In the genomic region with DNA sequence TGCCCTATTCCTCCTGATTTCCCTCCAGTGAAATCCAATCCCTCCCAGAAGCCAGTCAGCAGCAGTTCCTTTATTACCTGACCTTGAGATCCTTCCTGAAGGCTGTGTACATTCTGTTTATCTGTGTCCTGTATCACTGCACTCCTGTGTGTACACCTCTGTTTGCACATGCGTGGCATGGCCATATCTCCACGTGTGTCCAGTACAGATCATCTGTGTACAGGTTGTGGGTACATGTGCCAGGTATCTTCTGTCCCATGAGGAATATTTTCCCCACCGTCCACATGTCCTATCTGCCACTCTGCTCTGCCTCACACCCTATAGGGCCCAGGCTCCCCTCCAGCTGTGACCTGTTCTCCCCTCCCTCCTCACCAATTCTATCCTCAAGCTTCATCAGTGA, we compare ENCODE assay signal across 9 cellular contexts. TPM values are rescaled to one million over a fixed set of nuclear protein-coding genes. Genes with fewer than 3 reads are reported as not detected.
DNase-seq lines count a peak whose midpoint lies in the region; ATAC-seq and TF ChIP-seq lines count a peak whose summit lies in the region.
"Had no signal": no experiment of that assay in that cellular context is flagged by ENCODE, and none has a peak within 500 bp of the region (broad histone marks: within the 10 kb centered on the region; RNA-seq: fewer than 3 reads in every experiment).

No MANE protein-coding gene starts in this region.

- H2BK5ac ChIP-seq in IMR-90 (ENCODE audit: low read depth, low read length, poor library complexity, severe bottlenecking), result no peak overlapping the region

- peaks cover 79 to 87% of the 10 kb centered on the region in 2 donors for H3K4me1 Mint-ChIP-seq in natural killer cell

- H4K8ac ChIP-seq in IMR-90 (ENCODE audit: low read depth in 2 of 2, low read length in 2 of 2), result no peak overlapping the region

- TF ChIP-seq CTCF in 22Rv1 (IDR thresholded peaks at IDR 0.05) (no peak), IMR-90 (conservative IDR thresholded peaks at IDR 0.05; ENCODE audit: low read depth, low read length) (no peak), breast epithelium (IDR thresholded peaks at IDR 0.05) (no peak), natural killer cell (IDR thresholded peaks at IDR 0.05) (no peak)

- no peak for TF ChIP-seq RAD21 in IMR-90 (IDR thresholded peaks at IDR 0.05; ENCODE audit: low read length)

- no peak overlapping the region for H2BK20ac ChIP-seq in IMR-90 (ENCODE audit: low read depth, low read length)

- peaks cover 43% of the 10 kb centered on the region for H3K36me3 Mint-ChIP-seq in natural killer cell

- ATAC-seq in IMR-90 (ENCODE audit: low read depth), result no peak
- no peak for ATAC-seq in natural killer cell
- no peak for ATAC-seq in activated CD4-positive, CD25-positive, alpha-beta regulatory T cell treated with anti-CD3 and anti-CD28 coated beads, Interleukin-2, amount 50 U/mL, for 24 hours

- WGBS in IMR-90 (ENCODE audit: extremely low coverage in 2 of 2, insufficient read length in 1 of 2), 2 experiments, result 60% methylated on average over 1 of the region's 3 CpGs; no CpG with 5 or more reads in 1 of the 2 experiments

- H2AFZ ChIP-seq in IMR-90 (replicated peaks; ENCODE audit: low read length, poor library complexity), result no peak overlapping the region

- peak overlapping the region; percentile 92 for H3K4me3 Mint-ChIP-seq in natural killer cell

- H3K23ac ChIP-seq in IMR-90 (ENCODE audit: low read depth, low read length), result peak overlapping the region; percentile 39; the same call in 1 of the 2 replicates

- no peak overlapping the region for H2BK120ac ChIP-seq in IMR-90 (ENCODE audit: low read depth, low read length)

- H3K4me1 ChIP-seq in IMR-90 (ENCODE audit: control insufficient read depth, insufficient read depth, low read length) (peaks cover 9% of the 10 kb centered on the region), breast epithelium (peaks cover 4 to 24% of the 10 kb centered on the region in 2 donors)

- no peak overlapping the region for H3K4me3 ChIP-seq in IMR-90 (ENCODE audit: insufficient read depth, low read depth, low read length)
- peak overlapping the region; percentile 1 to 96 (median 6) for H3K4me3 ChIP-seq in breast epithelium

- TF ChIP-seq POLR2A in IMR-90 (IDR thresholded peaks at IDR 0.05; ENCODE audit: low read depth, low read length) (no peak), breast epithelium (IDR thresholded peaks at IDR 0.05) (no peak), erythroblast (IDR thresholded peaks at IDR 0.05; ENCODE audit: low read length) (no peak)

- CTCF ChIA-PET in IMR-90 (lab: Yijun Ruan, JAX), result no interaction called here

- peaks cover 23% of the 10 kb centered on the region for H3K9me1 ChIP-seq in IMR-90 (ENCODE audit: insufficient read depth, low read length)

- H4K5ac ChIP-seq in IMR-90 (ENCODE audit: low read depth, low read length), result no peak overlapping the region

- H2AK9ac ChIP-seq in IMR-90 (replicated peaks; ENCODE audit: low read depth, low read length, poor library complexity), result no peak overlapping the region

- no peak for DNase-seq in IMR-90
- DNase-seq in breast epithelium (ENCODE audit: low spot score in 2 of 2), result no peak
- no peak for DNase-seq in natural killer cell
- DNase-seq in erythroblast (lab: John Stamatoyannopoulos, UW), result no peak
- DNase-seq in AG20443 (ENCODE audit: low spot score), result no peak
- no peak for DNase-seq in NCI-H2107 (lab: John Stamatoyannopoulos, UW)
- DNase-seq: NCI-H1417 treated with DMSO at 0.1 percent for 48 hours had no signal

- intact Hi-C loops in IMR-90 (cut with micrococcal nuclease), result no loop called here
- intact Hi-C loops in breast epithelium (cut with DNase I; ENCODE audit: low total_unique reads), result no loop called here
- intact Hi-C loops in natural killer cell (cut with micrococcal nuclease), result loop anchor here (5.0 kb wide), 3 partner anchors 34 to 484 kb away; partner anchors contain the start of gene ZNF687

- H3K27me3 Mint-ChIP-seq in natural killer cell (ENCODE audit: low read depth in 2 of 2), result no peaks in the 10 kb centered on the region

- peaks cover 48% of the 10 kb centered on the region for H4K20me1 ChIP-seq in IMR-90 (ENCODE audit: insufficient read depth, low read length)

- no peak overlapping the region for H3K4ac ChIP-seq in IMR-90 (ENCODE audit: low read depth, low read length)

- no peak overlapping the region for H3K9ac ChIP-seq in IMR-90 (ENCODE audit: low read depth, low read length)

- H3K56ac ChIP-seq in IMR-90 (ENCODE audit: extremely low read depth, insufficient read depth, low read length), result no peak overlapping the region

- peaks cover 47% of the 10 kb centered on the region for H3K36me3 ChIP-seq in IMR-90 (ENCODE audit: control insufficient read depth, insufficient read depth, low read length)
- peaks cover 7% of the 10 kb centered on the region for H3K36me3 ChIP-seq in breast epithelium

- H3K14ac ChIP-seq in IMR-90 (replicated peaks; ENCODE audit: low read depth, low read length), result 0 out of 2 replicates have a peak overlapping the region, but pooled peaks have one; percentile 51

- no peaks in the 10 kb centered on the region for H3K9me3 Mint-ChIP-seq in natural killer cell

- H3K79me1 ChIP-seq in IMR-90 (ENCODE audit: low read depth in 1 of 2, low read length in 2 of 2), result peaks cover 28 to 77% of the 10 kb centered on the region in 2 experiments

- H3K27me3 ChIP-seq in IMR-90 (ENCODE audit: control insufficient read depth, insufficient read depth, low read length) (no peaks in the 10 kb centered on the region), breast epithelium (no peaks in the 10 kb centered on the region)

- H3K27ac ChIP-seq in 22Rv1 (peak overlapping the region; percentile 93), IMR-90 (ENCODE audit: insufficient read depth, low read length) (no peak overlapping the region; the same call in 1 of the 2 replicates), breast epithelium (peak overlapping the region; percentile 92 to 98)

- H3K18ac ChIP-seq in IMR-90 (ENCODE audit: low read depth, low read length), result no peak overlapping the region

- H4K91ac ChIP-seq in IMR-90 (ENCODE audit: insufficient read depth, low read depth, low read length), result no peak overlapping the region

- in situ Hi-C loops in IMR-90 (cut with MboI; ENCODE audit: low sequenced_read_pairs), result no loop called here

- H2AK5ac ChIP-seq in IMR-90 (ENCODE audit: low read depth, low read length), result peak overlapping the region; percentile 26; the same call in 1 of the 2 replicates

- POLR2A ChIA-PET in IMR-90 (lab: Charles Lee; ENCODE audit: unreplicated experiment), result no interaction called here

- H3K27ac Mint-ChIP-seq in natural killer cell, result peak overlapping the region; percentile 98 to 99

- H3K4me2 ChIP-seq in IMR-90 (ENCODE audit: low read depth, low read length), result peak overlapping the region; percentile 17; the same call in 1 of the 2 replicates

- no peaks in the 10 kb centered on the region for H3K9me3 ChIP-seq in IMR-90 (ENCODE audit: control insufficient read depth, insufficient read depth, low read length)
- no peaks in the 10 kb centered on the region for H3K9me3 ChIP-seq in breast epithelium

- dilution Hi-C loops in IMR-90 (cut with HindIII; ENCODE audit: low sequenced_read_pairs, unreplicated experiment), result no loop called here

- H2BK15ac ChIP-seq in IMR-90 (ENCODE audit: low read depth, low read length), result no peak overlapping the region

- no TSS peak for BruUV-seq in IMR-90 (replicated peaks; lab: Mats Ljungman, UMichigan)

TF ChIP-seq in IMR-90, 13 proteins besides CTCF, POLR2A, EP300 and RAD21 (continues in another document):
- no peak for TF ChIP-seq ELK1 (IDR thresholded peaks at IDR 0.05; ENCODE audit: borderline replicate concordance, low read depth, low read length)
- no peak for TF ChIP-seq RCOR1 (IDR thresholded peaks at IDR 0.05; ENCODE audit: insufficient replicate concordance, low read length)

RNA-seq across cellular contexts. Expression of gene CDC42SE1, which starts 2.8 kb away (rescaled TPM):
- total RNA-seq in IMR-90 (2012; rRNA removed) (47.0 and 48.6 TPM in 2 replicates), breast epithelium (100 to 1,000 TPM in 1 of 3 donors, 10 to 100 TPM in 2; 49.4 to 130 (median 85.9) TPM), natural killer cell (100 to 1,000 TPM; 555 to 792 (median 752) TPM)
- polyA plus RNA-seq in IMR-90 (2012; rRNA removed), result 47.4 and 58.5 TPM in 2 replicates
- polyA plus RNA-seq in IMR-90 (2012; cell fraction: cytosol; rRNA removed), result 14.4 and 21.6 TPM in 2 replicates
- polyA plus RNA-seq in IMR-90 (2012; cell fraction: nucleus; rRNA removed; ENCODE audit: low replicate concordance), result 77.9 and 307 TPM in 2 replicates

RNA-seq across cellular contexts. Expression of gene MLLT11, which starts 3.6 kb away (rescaled TPM):
- 3.6 and 5.3 TPM in 2 replicates for total RNA-seq in IMR-90 (2012; rRNA removed)
- polyA plus RNA-seq in IMR-90 (2012; rRNA removed), result 16.6 and 17.5 TPM in 2 replicates
- 4.6 and 11.0 TPM in 2 replicates for polyA plus RNA-seq in IMR-90 (2012; cell fraction: cytosol; rRNA removed)
- polyA plus RNA-seq in IMR-90 (2012; cell fraction: nucleus; rRNA removed; ENCODE audit: low replicate concordance), result 2.1 and 6.3 TPM in 2 replicates
- 1 to 10 TPM in 2 of 3 donors, under 1 TPM in 1; 0.16 to 1.9 (median 1.3) TPM for total RNA-seq in breast epithelium
- total RNA-seq in natural killer cell, result 10 to 100 TPM; 11.2 to 18.6 (median 17.6) TPM

RNA-seq across cellular contexts. Expression of gene C1orf56, which starts 9.0 kb away (rescaled TPM):
- total RNA-seq in IMR-90 (2012; rRNA removed) (0.54 and 0.83 TPM in 2 replicates), breast epithelium (1 to 10 TPM; 4.6 to 8.3 (median 7.6) TPM), natural killer cell (1 to 10 TPM; 1.6 to 3.3 (median 1.9) TPM)
- polyA plus RNA-seq in IMR-90 (2012; rRNA removed), result 1.2 and 1.5 TPM in 2 replicates
- polyA plus RNA-seq in IMR-90 (2012; cell fraction: cytosol; rRNA removed), result 1.2 and 2.5 TPM in 2 replicates
- polyA plus RNA-seq in IMR-90 (2012; cell fraction: nucleus; rRNA removed; ENCODE audit: low replicate concordance), result 0.87 and 1.4 TPM in 2 replicates

RNA-seq across cellular contexts. Expression of gene GABPB2, which starts 14.0 kb away (rescaled TPM):
- total RNA-seq in IMR-90 (2012; rRNA removed), result 11.9 and 12.9 TPM in 2 replicates
- polyA plus RNA-seq in IMR-90 (2012; rRNA removed), result 6.0 and 7.5 TPM in 2 replicates
- polyA plus RNA-seq in IMR-90 (2012; cell fraction: cytosol; rRNA removed), result 2.5 and 3.1 TPM in 2 replicates
- 7.2 and 16.4 TPM in 2 replicates for polyA plus RNA-seq in IMR-90 (2012; cell fraction: nucleus; rRNA removed; ENCODE audit: low replicate concordance)
- total RNA-seq in breast epithelium, result 10 to 100 TPM; 19.5 to 32.0 (median 20.6) TPM
- total RNA-seq in natural killer cell, result 10 to 100 TPM; 27.4 to 34.0 (median 30.6) TPM

RNA-seq across cellular contexts. Expression of gene BNIPL, which starts 20.2 kb away (rescaled TPM):
- total RNA-seq in IMR-90 (2012; rRNA removed) (under 0.01 TPM in 1 of 2 replicates, not detected in the other), breast epithelium (10 to 100 TPM in 2 of 3 donors, under 1 TPM in 1; 0.16 to 47.1 (median 17.0) TPM), natural killer cell (under 1 TPM; 0.28 to 0.39 (median 0.33) TPM)
- 0.10 and 0.38 TPM in 2 replicates for polyA plus RNA-seq in IMR-90 (2012; rRNA removed)
- polyA plus RNA-seq in IMR-90 (2012; cell fraction: cytosol; rRNA removed), result 0.05 and 0.15 TPM in 2 replicates
- 0.79 and 1.3 TPM in 2 replicates for polyA plus RNA-seq in IMR-90 (2012; cell fraction: nucleus; rRNA removed; ENCODE audit: low replicate concordance)

Comparison
In these comparisons a context has a peak if more than half of its experiments do, and no peak if none do; other contexts are left out.
1. RNA of gene CDC42SE1, which starts 2.8 kb away (total RNA-seq): 555 to 792 TPM in natural killer cell; 49.4 to 130 TPM in breast epithelium and 47.0 to 48.6 TPM in IMR-90; every median in the first group is over 4 times any median in the second.